Comparison of ENCODE assay signal across 29 cellular contexts in genomic region chr9:91814681-91815212, GRCh38.
DNase-seq lines count a peak whose midpoint lies in the region; ATAC-seq and TF ChIP-seq lines count a peak whose summit lies in the region.
"Had no signal": no experiment of that assay in that cellular context is flagged by ENCODE, and none has a peak within 500 bp of the region (broad histone marks: within the 10 kb centered on the region; RNA-seq: fewer than 3 reads in every experiment).

No MANE protein-coding gene starts in this region.

- TF ChIP-seq CTCF in cardiac muscle cell (IDR thresholded peaks at IDR 0.05; ENCODE audit: low read depth, low read length) (no peak), heart left ventricle (IDR thresholded peaks at IDR 0.05) (no peak), gastroesophageal sphincter (IDR thresholded peaks at IDR 0.05) (no peak), neural progenitor cell (IDR thresholded peaks at IDR 0.05) (no peak), GM13976 (IDR thresholded peaks at IDR 0.05; ENCODE audit: borderline replicate concordance, control extremely low read depth, extremely low read depth, insufficient read depth, missing control alignments) (no peak), Peyer's patch (IDR thresholded peaks at IDR 0.05) (no peak)

- peaks cover 42% of the 10 kb centered on the region for H3K79me2 ChIP-seq in neural progenitor cell (ENCODE audit: low read depth)

- 77 to 87% (median 81%) methylated on average over 8 of the region's 8 CpGs for WGBS in heart left ventricle, 4 donors
- WGBS in gastroesophageal sphincter (ENCODE audit: low coverage in 1 of 2), 2 donors, result no CpG with 5 or more reads among the region's 8 CpGs

- H3K4me1 ChIP-seq in cardiac muscle cell (ENCODE audit: low read depth) (peaks cover 36% of the 10 kb centered on the region), heart left ventricle (peaks cover 0 to 7% (median 0%) of the 10 kb centered on the region in 12 donors), gastroesophageal sphincter (peaks cover 0 to 80% (median 14%) of the 10 kb centered on the region in 3 donors), neural progenitor cell (peaks cover 31% of the 10 kb centered on the region), Peyer's patch (peaks cover 0 to 17% (median 0%) of the 10 kb centered on the region in 4 donors)
- H3K4me1 ChIP-seq: A549 had no signal

- H2AFZ ChIP-seq in neural progenitor cell (replicated peaks), result no peak overlapping the region

- H3K36me3 Mint-ChIP-seq in neural progenitor cell, result no peaks in the 10 kb centered on the region
- H3K36me3 Mint-ChIP-seq: activated naive CD8-positive, alpha-beta T cell treated with anti-CD3 and anti-CD28 coated beads for 36 hours; natural killer cell had no signal

- intact Hi-C loops in heart left ventricle (cut with DNase I), result no loop called here

- H3K4me3 ChIP-seq in cardiac muscle cell (no peak overlapping the region), heart left ventricle (no peak overlapping the region), gastroesophageal sphincter (no peak overlapping the region), neural progenitor cell (no peak overlapping the region), Peyer's patch (no peak overlapping the region)
- H3K4me3 ChIP-seq: A549, right atrium auricular region, spleen, testis had no signal

- TF ChIP-seq POLR2A in heart left ventricle (IDR thresholded peaks at IDR 0.05) (no peak), gastroesophageal sphincter (IDR thresholded peaks at IDR 0.05) (no peak), Peyer's patch (IDR thresholded peaks at IDR 0.05) (no peak)

- peaks cover 53% of the 10 kb centered on the region for H3K4me1 Mint-ChIP-seq in neural progenitor cell
- H3K4me1 Mint-ChIP-seq: activated CD4-positive, alpha-beta T cell treated with anti-CD3 and anti-CD28 coated beads, Interleukin-2, amount 10 ng/mL, durations not matched to agents 24 days and 14 days; activated naive CD8-positive, alpha-beta T cell treated with anti-CD3 and anti-CD28 coated beads for 36 hours; natural killer cell had no signal

- no peak for DNase-seq in cardiac muscle cell (ENCODE audit: low read depth in 1 of 2, low spot score in 1 of 2)
- no peak for DNase-seq in heart left ventricle
- no peak for DNase-seq in neural progenitor cell (ENCODE audit: low spot score)
- DNase-seq in GM13976 (ENCODE audit: low spot score), result no peak
- no peak for DNase-seq in Peyer's patch
- no peak for DNase-seq in NCI-H1694 treated with DMSO at 0.1 percent for 48 hours (lab: John Stamatoyannopoulos, UW)
- DNase-seq in iPS-NIHi11 (ENCODE audit: low spot score), result no peak
- DNase-seq: activated CD4-positive, alpha-beta T cell treated with anti-CD3 and anti-CD28 coated beads, Interleukin-2, amount 10 ng/mL, durations not matched to agents 24 days and 14 days; activated effector memory CD4-positive, alpha-beta T cell treated with Interleukin-2 at 50 U/mL for 16 hours; activated naive CD8-positive, alpha-beta T cell treated with anti-CD3 and anti-CD28 coated beads for 36 hours; activated T-cell treated with anti-CD3 and anti-CD28 coated beads, Interleukin-2, amount 50 U/mL, for 1 hour; CD4-positive, alpha-beta T cell; KBM-7; kidney; midbrain; natural killer cell; NCI-H1105; NCI-H187 treated with DMSO at 0.1 percent for 48 hours; NCI-H748 treated with DMSO at 0.1 percent for 48 hours; spleen; stimulated activated CD4-positive, alpha-beta T cell treated with anti-CD3 and anti-CD28 coated beads, Interleukin-2, amount 100 ng/mL, for 24 hours; stimulated activated naive CD8-positive, alpha-beta T cell treated with anti-CD3 and anti-CD28 coated beads, Interleukin-15, Interleukin-2, amounts not matched to agents 100 U/mL and 50 U/mL, for 24 hours; SW 1271; T1000; testis had no signal

- no peak for TF ChIP-seq EP300 in gastroesophageal sphincter (IDR thresholded peaks at IDR 0.05)

- H3K9ac ChIP-seq in neural progenitor cell, result no peak overlapping the region

- H3K27ac ChIP-seq in cardiac muscle cell (peak overlapping the region; percentile 50), heart left ventricle (peak overlapping the region in 1 of 12 donors; percentile 68), gastroesophageal sphincter (peak overlapping the region in 3 of 4 donors; percentile 65 to 82 (median 67)), neural progenitor cell (no peak overlapping the region), Peyer's patch (peak overlapping the region in 1 of 4 donors; percentile 41)
- H3K27ac ChIP-seq: A549, right atrium auricular region, spleen, testis, VCaP had no signal

- peaks cover 3% of the 10 kb centered on the region for H3K27me3 Mint-ChIP-seq in neural progenitor cell (ENCODE audit: insufficient read depth, low read depth)
- H3K27me3 Mint-ChIP-seq: activated naive CD8-positive, alpha-beta T cell treated with anti-CD3 and anti-CD28 coated beads for 36 hours; CD4-positive, alpha-beta T cell had no signal

- peaks cover 63% of the 10 kb centered on the region for H4K20me1 ChIP-seq in neural progenitor cell (ENCODE audit: low read depth)

- in situ Hi-C loops in GM13976 (cut with MboI; ENCODE audit: low sequenced_read_pairs, unreplicated experiment), result no loop called here

- ATAC-seq in heart left ventricle (no peak), gastroesophageal sphincter (no peak)
- ATAC-seq: A549; natural killer cell; stimulated activated naive CD8-positive, alpha-beta T cell treated with anti-CD3 and anti-CD28 coated beads, Interleukin-15, Interleukin-2, amounts not matched to agents 100 U/mL and 50 U/mL, for 24 hours had no signal

- no peak overlapping the region for H3K4me2 ChIP-seq in neural progenitor cell
- H3K4me2 ChIP-seq: A549 had no signal

- H3K9me3 ChIP-seq in cardiac muscle cell (ENCODE audit: low read depth), result no peaks in the 10 kb centered on the region
- H3K9me3 ChIP-seq in heart left ventricle, result no peaks in the 10 kb centered on the region
- no peaks in the 10 kb centered on the region for H3K9me3 ChIP-seq in gastroesophageal sphincter
- no peaks in the 10 kb centered on the region for H3K9me3 ChIP-seq in neural progenitor cell (ENCODE audit: low read depth)
- no peaks in the 10 kb centered on the region for H3K9me3 ChIP-seq in Peyer's patch
- H3K9me3 ChIP-seq: A549, right atrium auricular region, spleen, testis had no signal

- no peaks in the 10 kb centered on the region for H3F3A ChIP-seq in neural progenitor cell (ENCODE audit: low read depth)

- H3K27me3 ChIP-seq in cardiac muscle cell (no peaks in the 10 kb centered on the region), heart left ventricle (no peaks in the 10 kb centered on the region), gastroesophageal sphincter (no peaks in the 10 kb centered on the region), neural progenitor cell (no peaks in the 10 kb centered on the region), Peyer's patch (no peaks in the 10 kb centered on the region)
- H3K27me3 ChIP-seq: right atrium auricular region, testis had no signal

- H3K4me3 Mint-ChIP-seq in neural progenitor cell, result no peak overlapping the region
- H3K4me3 Mint-ChIP-seq: activated CD4-positive, alpha-beta T cell treated with anti-CD3 and anti-CD28 coated beads, Interleukin-2, amount 10 ng/mL, durations not matched to agents 24 days and 14 days; activated naive CD8-positive, alpha-beta T cell treated with anti-CD3 and anti-CD28 coated beads for 36 hours; CD4-positive, alpha-beta T cell; natural killer cell had no signal

- no peaks in the 10 kb centered on the region for H3K9me3 Mint-ChIP-seq in neural progenitor cell
- H3K9me3 Mint-ChIP-seq: activated CD4-positive, alpha-beta T cell treated with anti-CD3 and anti-CD28 coated beads, Interleukin-2, amount 10 ng/mL, durations not matched to agents 24 days and 14 days; activated naive CD8-positive, alpha-beta T cell treated with anti-CD3 and anti-CD28 coated beads for 36 hours; CD4-positive, alpha-beta T cell; natural killer cell had no signal

- H3K27ac Mint-ChIP-seq in neural progenitor cell, result peak overlapping the region; percentile 40
- H3K27ac Mint-ChIP-seq: activated CD4-positive, alpha-beta T cell treated with anti-CD3 and anti-CD28 coated beads, Interleukin-2, amount 10 ng/mL, durations not matched to agents 24 days and 14 days; activated naive CD8-positive, alpha-beta T cell treated with anti-CD3 and anti-CD28 coated beads for 36 hours; CD4-positive, alpha-beta T cell; natural killer cell had no signal

- H3K36me3 ChIP-seq in cardiac muscle cell, result no peaks in the 10 kb centered on the region
- H3K36me3 ChIP-seq in heart left ventricle, result no peaks in the 10 kb centered on the region
- H3K36me3 ChIP-seq in gastroesophageal sphincter, result no peaks in the 10 kb centered on the region
- no peaks in the 10 kb centered on the region for H3K36me3 ChIP-seq in neural progenitor cell
- no peaks in the 10 kb centered on the region for H3K36me3 ChIP-seq in Peyer's patch
- H3K36me3 ChIP-seq: right atrium auricular region, spleen had no signal
